8 cellular contexts compared by ENCODE assay signal in the genomic region with DNA sequence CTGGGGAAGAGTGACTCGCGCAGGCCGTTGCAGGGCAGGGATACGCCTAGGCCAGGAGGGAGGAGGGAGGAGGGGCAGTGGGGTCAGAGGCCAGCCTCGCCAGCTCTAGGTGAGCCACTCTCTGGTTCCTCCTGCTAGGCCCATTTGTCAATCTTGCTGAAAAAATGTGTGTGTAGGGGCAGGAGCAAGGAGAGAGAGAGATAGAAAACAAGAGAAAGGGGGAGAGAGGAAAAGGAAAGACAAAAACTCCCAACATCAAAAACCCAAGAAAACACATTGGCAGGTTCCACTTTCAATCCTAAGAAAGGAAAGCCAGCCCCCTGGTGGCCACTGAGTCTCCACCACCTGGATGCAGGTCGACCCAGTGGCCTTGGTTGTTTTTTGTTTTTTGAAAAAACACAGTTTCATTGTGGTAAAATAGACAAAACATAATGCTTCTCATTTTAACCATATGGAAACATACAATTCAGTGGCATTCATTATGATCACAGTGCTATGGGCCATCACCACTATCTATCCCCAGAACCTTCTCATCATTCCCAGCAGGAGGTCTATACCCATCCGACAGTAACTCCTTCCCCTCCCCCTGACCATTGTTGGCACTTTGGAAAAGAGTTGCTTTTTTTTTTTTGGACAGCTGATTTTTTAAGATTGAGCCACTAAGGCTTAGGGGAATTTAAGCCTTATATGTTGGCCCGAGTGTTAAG. TPM values are rescaled to one million over a fixed set of nuclear protein-coding genes. Genes with fewer than 3 reads are reported as not detected.
DNase-seq lines count a peak whose midpoint lies in the region; ATAC-seq, FAIRE-seq and TF ChIP-seq lines count a peak whose summit lies in the region.

No MANE protein-coding gene starts in this region.

- POLR2A ChIA-PET in H1 (lab: Charles Lee; ENCODE audit: partially characterized antibody): interaction anchor here (0.7 kb wide), 2 partner anchors 10 to 400 kb away, joined by 3 read pairs; no protein-coding TSS in a partner anchor
- POLR2A ChIA-PET in naive thymus-derived CD8-positive, alpha-beta T cell (lab: Charles Lee): interaction anchor here (0.8 kb wide), 1 partner anchor 66 kb away, joined by 8 read pairs; no protein-coding TSS in a partner anchor

- no peak overlapping the region for H2BK5ac ChIP-seq in H1 (ENCODE audit: low read depth, low read length)

- H3K4ac ChIP-seq in H1 (replicated peaks; ENCODE audit: insufficient read length, low read depth, low read length): no peak overlapping the region

- H2AFZ ChIP-seq in H1 (ENCODE audit: low read length): no peak overlapping the region

- H3K18ac ChIP-seq in H1 (ENCODE audit: extremely low read depth, low read length): no peak overlapping the region

- no peaks in the 10 kb centered on the region for H3K36me3 ChIP-seq in H1 (ENCODE audit: control insufficient read depth in 2 of 4, insufficient read depth in 4 of 4, low read length in 3 of 4)
- H3K36me3 ChIP-seq in prostate gland: no peaks in the 10 kb centered on the region

- H3K27me3 ChIP-seq in H1 (replicated peaks in 1 of 4; ENCODE audit: control insufficient read depth in 3 of 4, extremely low read depth in 1 of 4, insufficient read depth in 3 of 4, low read length in 3 of 4) (no peaks in the 10 kb centered on the region), prostate gland (replicated peaks; ENCODE audit: insufficient read depth) (no peaks in the 10 kb centered on the region)

- H3K4me2 ChIP-seq in H1 (ENCODE audit: insufficient read depth in 1 of 2, low read depth in 2 of 2, low read length in 2 of 2): no peak overlapping the region

- TF ChIP-seq POLR2A in H1 (IDR thresholded peaks at IDR 0.05; ENCODE audit: control extremely low read depth in 1 of 2, low read depth in 2 of 2, low read length in 2 of 2): no peak
- TF ChIP-seq POLR2A in prostate gland (IDR thresholded peaks at IDR 0.05): no peak

- peaks cover 0 to 3% (median 1%) of the 10 kb centered on the region in 4 experiments; a peak in 3 of 7 replicates for H3K4me1 ChIP-seq in H1 (replicated peaks in 1 of 4; ENCODE audit: control insufficient read depth in 3 of 4, insufficient read depth in 4 of 4, low read length in 3 of 4)
- no peaks in the 10 kb centered on the region for H3K4me1 ChIP-seq in prostate gland (replicated peaks)

- H3K9me3 Mint-ChIP-seq in naive thymus-derived CD8-positive, alpha-beta T cell: no peaks in the 10 kb centered on the region

- no peak for FAIRE-seq in H1 (lab: Jason Lieb, UNC)

- peak overlapping the region in 2 of 10 donors; percentile 40 to 55 for H3K27ac Mint-ChIP-seq in naive thymus-derived CD8-positive, alpha-beta T cell

- no peak overlapping the region for H3K56ac ChIP-seq in H1 (replicated peaks; ENCODE audit: insufficient read length, low read depth, low read length)

- H3K14ac ChIP-seq in H1 (ENCODE audit: insufficient read length): no peak overlapping the region

- H2BK120ac ChIP-seq in H1 (replicated peaks; ENCODE audit: low read depth, low read length): no peak overlapping the region

- WGBS in H1 (ENCODE audit: extremely low coverage in 1 of 2, insufficient coverage in 1 of 2, insufficient read length in 1 of 2, insufficient replicate concordance in 2 of 2, low coverage in 1 of 2, low lambda C conversion rate in 2 of 2, missing lambda C conversion rate in 1 of 2), 2 experiments: 77% methylated on average over 7 of the region's 8 CpGs; no CpG with 5 or more reads in 1 of the 2 experiments
- WGBS in prostate gland: 68% methylated on average over 8 of the region's 8 CpGs

- no peaks in the 10 kb centered on the region for H3K9me3 ChIP-seq in H1 (ENCODE audit: insufficient read depth in 2 of 2, low read depth in 1 of 2, low read length in 1 of 2)
- H3K9me3 ChIP-seq in prostate gland: no peaks in the 10 kb centered on the region

- peak overlapping the region; percentile 5 for H4K91ac ChIP-seq in H1 (replicated peaks; ENCODE audit: insufficient read length, low read length)

- no peak overlapping the region for H4K8ac ChIP-seq in H1 (ENCODE audit: extremely low read depth, insufficient read depth, low read length)

- no peak overlapping the region for H2BK12ac ChIP-seq in H1 (ENCODE audit: low read depth, low read length)

- H4K5ac ChIP-seq in H1 (ENCODE audit: insufficient read length, low read depth, low read length): no peak overlapping the region

- peaks cover 0 to 2% (median 0%) of the 10 kb centered on the region in 4 donors for H3K4me1 Mint-ChIP-seq in naive thymus-derived CD8-positive, alpha-beta T cell

- TF ChIP-seq EP300 in H1 (IDR thresholded peaks at IDR 0.05; ENCODE audit: borderline replicate concordance in 1 of 2, low read depth in 2 of 2, low read length in 2 of 2): no peak

- H3K79me2 ChIP-seq in H1 (ENCODE audit: control insufficient read depth in 1 of 2, insufficient read depth in 2 of 2, low read length in 2 of 2): no peaks in the 10 kb centered on the region

- H3K79me1 ChIP-seq in H1 (ENCODE audit: low read depth, low read length): no peaks in the 10 kb centered on the region

- H2BK15ac ChIP-seq in H1 (ENCODE audit: low read length): no peak overlapping the region

- no peak overlapping the region for H3K9ac ChIP-seq in H1 (replicated peaks in 1 of 4; ENCODE audit: extremely low read depth in 1 of 4, low read depth in 3 of 4, low read length in 3 of 4)

- no peak overlapping the region for H3K23ac ChIP-seq in H1 (ENCODE audit: insufficient read length)

- H3K4me3 ChIP-seq in H1 (ENCODE audit: extremely low read depth in 1 of 4, insufficient read depth in 2 of 4, low read depth in 3 of 4, low read length in 4 of 4): no peak overlapping the region
- H3K4me3 ChIP-seq in prostate gland: no peak overlapping the region

- intact Hi-C loops in prostate gland (cut with DNase I): no loop called here

- CTCF ChIA-PET in H1 (lab: Charles Lee; ENCODE audit: partially characterized antibody): interaction anchor here (0.5 to 19.1 kb wide), 28 partner anchors 10 to 559 kb away, joined by 3 to 297 read pairs (median 5); partner anchors contain the start of genes CAPN5, MYO7A and OMP

- peak; percentile 47 to 50 for TF ChIP-seq RAD21 in H1 (IDR thresholded peaks at IDR 0.05 in 1 of 2, conservative IDR thresholded peaks at IDR 0.05 in 1 of 2; ENCODE audit: low read depth in 2 of 2, low read length in 2 of 2)

- no peak overlapping the region for H2BK20ac ChIP-seq in H1 (ENCODE audit: low read length)

- H2AK5ac ChIP-seq in H1 (ENCODE audit: low read depth, low read length): no peak overlapping the region

- peaks cover 0 to 2% (median 0%) of the 10 kb centered on the region in 3 donors for H3K36me3 Mint-ChIP-seq in naive thymus-derived CD8-positive, alpha-beta T cell

- no peaks in the 10 kb centered on the region for H4K20me1 ChIP-seq in H1 (replicated peaks in 1 of 2; ENCODE audit: control insufficient read depth in 1 of 2, insufficient read depth in 2 of 2, low read length in 2 of 2)

- H3K27ac ChIP-seq in H1 (ENCODE audit: low read depth, low read length) (no peak overlapping the region), prostate gland (no peak overlapping the region)

- no peak for ATAC-seq in naive thymus-derived CD8-positive, alpha-beta T cell
- ATAC-seq in HG03280 (IDR thresholded peaks at IDR 0.05; ENCODE audit: unreplicated experiment): no peak
- ATAC-seq in GM21619 (IDR thresholded peaks at IDR 0.05; ENCODE audit: unreplicated experiment): no peak

- TF ChIP-seq CTCF in H1 (IDR thresholded peaks at IDR 0.05; ENCODE audit: control extremely low read depth in 1 of 3, insufficient read depth in 1 of 3, low read depth in 1 of 3, low read length in 3 of 3) (peak; percentile 44 to 66 (median 59)), prostate gland (IDR thresholded peaks at IDR 0.05) (peak in 3 of 4 experiments; percentile 21 to 36 (median 35))

- H3K27me3 Mint-ChIP-seq in naive thymus-derived CD8-positive, alpha-beta T cell: no peaks in the 10 kb centered on the region

- H3K4me3 Mint-ChIP-seq in naive thymus-derived CD8-positive, alpha-beta T cell: no peak overlapping the region

- DNase-seq in 8988T (peak; percentile 92), Daoy (ENCODE audit: low read depth) (peak; percentile 39), NCI-H2171 treated with DMSO at 0.1 percent for 48 hours (lab: John Stamatoyannopoulos, UW) (peak; percentile 13), H1 (ENCODE audit: low read depth in 1 of 2, low spot score in 2 of 2) (peak in 1 of 2 experiments; percentile 75), prostate gland (ENCODE audit: low spot score) (no peak)
- no peak for DNase-seq in naive thymus-derived CD8-positive, alpha-beta T cell

- no peaks in the 10 kb centered on the region for H3K23me2 ChIP-seq in H1 (ENCODE audit: low read depth, low read length)

RNA-seq across cellular contexts. Expression of gene OMP, which starts 10.9 kb away (rescaled TPM):
- not detected in 2 replicates for total RNA-seq in Daoy (2014; rRNA removed; shearing (Covaris generic))
- total RNA-seq in H1 (2021; fragmentation: NEBNext Ultra II Directional; extraction: Animal tissue kit (Norgen Biotek cat#: 25700)): 0.75 TPM in 1 of 2 replicates, not detected in the other
- not detected in 2 replicates for polyA plus RNA-seq in H1 (2011; rRNA removed)
- not detected for polyA plus RNA-seq in H1 (2011; cell fraction: cytosol; rRNA removed)
- 1.3 TPM for polyA plus RNA-seq in H1 (2011; cell fraction: nucleus; rRNA removed)
- polyA plus RNA-seq in H1 (2012, experiment 1 of 2): not detected in 4 replicates
- polyA plus RNA-seq in H1 (2012, experiment 2 of 2): not detected
- polyA plus RNA-seq in H1 (2013, experiment 1 of 2): not detected
- polyA plus RNA-seq in H1 (2013, experiment 2 of 2): not detected
- polyA minus RNA-seq in H1 (2011; rRNA and poly(A)+ RNA removed): 1.0 TPM in 1 of 2 replicates, not detected in the other
- polyA minus RNA-seq in H1 (2011; cell fraction: cytosol; rRNA and poly(A)+ RNA removed): not detected
- polyA minus RNA-seq in H1 (2011; cell fraction: nucleus; rRNA and poly(A)+ RNA removed): 2.4 TPM
- 1 to 10 TPM in 1 of 2 donors, not detected in 1; 8.0 TPM for total RNA-seq in prostate gland
- 1 to 10 TPM in 1 of 2 experiments, not detected in 1; 1.1 TPM for total RNA-seq in naive thymus-derived CD8-positive, alpha-beta T cell
- polyA plus RNA-seq in naive thymus-derived CD8-positive, alpha-beta T cell: not detected

RNA-seq across cellular contexts. Expression of gene MYO7A, which starts 14.5 kb away (rescaled TPM):
- total RNA-seq in Daoy (2014; rRNA removed; shearing (Covaris generic)): 0.40 TPM in 1 of 2 replicates, not detected in the other
- 1.9 and 2.4 TPM in 2 replicates for total RNA-seq in H1 (2021; fragmentation: NEBNext Ultra II Directional; extraction: Animal tissue kit (Norgen Biotek cat#: 25700))
- polyA plus RNA-seq in H1 (2011; rRNA removed): 1.5 and 1.9 TPM in 2 replicates
- polyA plus RNA-seq in H1 (2011; cell fraction: cytosol; rRNA removed): 1.5 TPM
- 10.0 TPM for polyA plus RNA-seq in H1 (2011; cell fraction: nucleus; rRNA removed)
- polyA plus RNA-seq in H1 (2012, experiment 1 of 2): 1.7 to 2.5 TPM (median 2.0 TPM) in 4 replicates
- polyA plus RNA-seq in H1 (2012, experiment 2 of 2): 1.2 TPM
- 1.5 TPM for polyA plus RNA-seq in H1 (2013, experiment 1 of 2)
- 1.3 TPM for polyA plus RNA-seq in H1 (2013, experiment 2 of 2)
- polyA minus RNA-seq in H1 (2011; rRNA and poly(A)+ RNA removed): 1.0 TPM in 2 replicates
- 1.1 TPM for polyA minus RNA-seq in H1 (2011; cell fraction: cytosol; rRNA and poly(A)+ RNA removed)
- 2.4 TPM for polyA minus RNA-seq in H1 (2011; cell fraction: nucleus; rRNA and poly(A)+ RNA removed)
- total RNA-seq in prostate gland: 100 to 1,000 TPM in 1 of 2 donors, 1 to 10 TPM in 1; 3.1 to 102 TPM
- total RNA-seq in naive thymus-derived CD8-positive, alpha-beta T cell: under 1 TPM; 0.18 to 0.30 TPM
- polyA plus RNA-seq in naive thymus-derived CD8-positive, alpha-beta T cell: not detected

RNA-seq across cellular contexts. Expression of gene CAPN5, which starts 46.8 kb away (rescaled TPM):
- total RNA-seq in Daoy (2014; rRNA removed; shearing (Covaris generic)): 2.7 and 5.5 TPM in 2 replicates
- total RNA-seq in H1 (2021; fragmentation: NEBNext Ultra II Directional; extraction: Animal tissue kit (Norgen Biotek cat#: 25700)): 22.4 and 22.6 TPM in 2 replicates
- 21.5 and 26.9 TPM in 2 replicates for polyA plus RNA-seq in H1 (2011; rRNA removed)
- polyA plus RNA-seq in H1 (2011; cell fraction: cytosol; rRNA removed): 15.4 TPM
- polyA plus RNA-seq in H1 (2011; cell fraction: nucleus; rRNA removed): 32.7 TPM
- polyA plus RNA-seq in H1 (2012, experiment 1 of 2): 10.3 to 18.4 TPM (median 16.8 TPM) in 4 replicates
- polyA plus RNA-seq in H1 (2012, experiment 2 of 2): 14.6 TPM
- 16.3 TPM for polyA plus RNA-seq in H1 (2013, experiment 1 of 2)
- 16.6 TPM for polyA plus RNA-seq in H1 (2013, experiment 2 of 2)
- polyA minus RNA-seq in H1 (2011; rRNA and poly(A)+ RNA removed): 15.2 and 16.7 TPM in 2 replicates
- 10.2 TPM for polyA minus RNA-seq in H1 (2011; cell fraction: cytosol; rRNA and poly(A)+ RNA removed)
- 11.1 TPM for polyA minus RNA-seq in H1 (2011; cell fraction: nucleus; rRNA and poly(A)+ RNA removed)
- total RNA-seq in prostate gland: 10 to 100 TPM; 28.6 to 83.5 TPM
- total RNA-seq in naive thymus-derived CD8-positive, alpha-beta T cell: 1 to 10 TPM; 9.5 to 9.9 TPM
- 10 to 100 TPM in 1 of 3 donors, 1 to 10 TPM in 2; 6.2 to 13.1 (median 7.5) TPM for polyA plus RNA-seq in naive thymus-derived CD8-positive, alpha-beta T cell

Comparison
In these comparisons a context has a peak if more than half of its experiments do, and no peak if none do; other contexts are left out.
1. DNase-seq: peak in 8988T (single experiment), Daoy (single experiment) and NCI-H2171 treated with DMSO at 0.1 percent for 48 hours (single experiment); none in prostate gland (single experiment) and naive thymus-derived CD8-positive, alpha-beta T cell (0 of 10).